1 cellular context compared by ENCODE assay signal in genomic region chr1:205321109-205321958, GRCh38.
A peak's percentile ranks its signal among the peaks of the same experiment; 100 is the strongest.
TF ChIP-seq lines count a peak whose summit lies in the region.

Gene NUAK2 (minus strand): TSS chr1:205321745. CDS start chr1:205321628, 117 bp downstream.

TF ChIP-seq in K562, 482 proteins besides CTCF, POLR2A, EP300 and RAD21 (continued from another document):
- TF ChIP-seq MYNN (IDR thresholded peaks at IDR 0.05) (no peak), MYNN (CRISPR knock-in tag; IDR thresholded peaks at IDR 0.05) (no peak), ZNF511 (CRISPR knock-in tag; IDR thresholded peaks at IDR 0.05) (peak; percentile 97), MBD2 (IDR thresholded peaks at IDR 0.05; ENCODE audit: borderline replicate concordance, low read depth) (no peak), ZNF274 (IDR thresholded peaks at IDR 0.05; ENCODE audit: borderline replicate concordance, low read depth, low read length) (no peak), HSF4 (CRISPR knock-in tag; IDR thresholded peaks at IDR 0.05; ENCODE audit: borderline replicate concordance) (no peak), CBX3 (IDR thresholded peaks at IDR 0.05; ENCODE audit: borderline replicate concordance in 1 of 2, low read length in 2 of 2) (peak in 1 of 2 experiments; percentile 28; a peak in 1 of 3 replicates), RNF219 (CRISPR knock-in tag; IDR thresholded peaks at IDR 0.05) (no peak), NR2C2 (CRISPR knock-in tag; IDR thresholded peaks at IDR 0.05) (peak; percentile 80), NR2C2 (tag; IDR thresholded peaks at IDR 0.05) (no peak), GABPA (tag; conservative IDR thresholded peaks at IDR 0.05; ENCODE audit: low read depth) (no peak), VEZF1 (CRISPR knock-in tag; IDR thresholded peaks at IDR 0.05) (0 out of 2 replicates have a peak, but pooled peaks have one; percentile 34), DACH1 (IDR thresholded peaks at IDR 0.05; ENCODE audit: partially characterized antibody) (no peak), HDAC3 (IDR thresholded peaks at IDR 0.05; ENCODE audit: borderline replicate concordance, partially characterized antibody) (no peak), GTF2B (IDR thresholded peaks at IDR 0.05; ENCODE audit: extremely low read depth, insufficient read length) (no peak), CREB5 (CRISPR knock-in tag; IDR thresholded peaks at IDR 0.05) (no peak), HES1 (IDR thresholded peaks at IDR 0.05; ENCODE audit: low read depth) (peak; percentile 19; the same call in 1 of the 2 replicates), TEAD2 (tag; IDR thresholded peaks at IDR 0.05) (no peak), ZBTB8A (IDR thresholded peaks at IDR 0.05; ENCODE audit: partially characterized antibody) (no peak), MBD1 (CRISPR knock-in tag; IDR thresholded peaks at IDR 0.05) (peak; percentile 94; the same call in 1 of the 2 replicates), SAP30 (IDR thresholded peaks at IDR 0.05; ENCODE audit: borderline replicate concordance, insufficient read depth, low read depth, low read length, poor library complexity, severe bottlenecking) (no peak), ZNF280B (CRISPR knock-in tag; IDR thresholded peaks at IDR 0.05) (no peak), ARID4B (CRISPR knock-in tag; IDR thresholded peaks at IDR 0.05) (peak; percentile 68), HLTF (IDR thresholded peaks at IDR 0.05) (no peak), SRSF1 (IDR thresholded peaks at IDR 0.05; ENCODE audit: low read depth, low read length) (no peak), GATAD2A (IDR thresholded peaks at IDR 0.05) (0 out of 2 replicates have a peak, but pooled peaks have one; percentile 53), ZNF586 (CRISPR knock-in tag; conservative IDR thresholded peaks at IDR 0.05) (no peak), CAMTA2 (CRISPR knock-in tag; conservative IDR thresholded peaks at IDR 0.05) (0 out of 2 replicates have a peak, but pooled peaks have one; percentile 7), RBM22 (IDR thresholded peaks at IDR 0.05; ENCODE audit: low read depth, low read length, poor library complexity, severe bottlenecking) (no peak), FOXM1 (IDR thresholded peaks at IDR 0.05; ENCODE audit: low read depth) (no peak), FOXM1 (CRISPR knock-in tag; IDR thresholded peaks at IDR 0.05; ENCODE audit: low read depth) (peak; percentile 60; the same call in 1 of the 2 replicates), LCOR (CRISPR knock-in tag; IDR thresholded peaks at IDR 0.05) (0 out of 2 replicates have a peak, but pooled peaks have one; percentile 41), TBP (optimal IDR thresholded peaks at IDR 0.05; ENCODE audit: low read depth, low read length) (no peak), NONO (IDR thresholded peaks at IDR 0.05; ENCODE audit: low read depth in 2 of 2, low read length in 1 of 2) (peak in 1 of 2 experiments; percentile 86; a peak in 1 of 4 replicates), MEF2D (tag; conservative IDR thresholded peaks at IDR 0.05; ENCODE audit: low read depth) (no peak), SIX5 (IDR thresholded peaks at IDR 0.05; ENCODE audit: borderline replicate concordance in 1 of 2, insufficient read depth in 1 of 2, low read depth in 1 of 2, low read length in 2 of 2) (no peak), PHB2 (IDR thresholded peaks at IDR 0.05; ENCODE audit: low read depth) (no peak), ZKSCAN8 (CRISPR knock-in tag; IDR thresholded peaks at IDR 0.05) (no peak), NFXL1 (CRISPR knock-in tag; IDR thresholded peaks at IDR 0.05) (no peak), ZNF224 (CRISPR knock-in tag; IDR thresholded peaks at IDR 0.05) (peak; percentile 89), BCOR (IDR thresholded peaks at IDR 0.05) (no peak), HOMEZ (CRISPR knock-in tag; IDR thresholded peaks at IDR 0.05) (no peak), BRD4 (IDR thresholded peaks at IDR 0.05) (no peak), HBP1 (CRISPR knock-in tag; IDR thresholded peaks at IDR 0.05) (no peak), NCOA6 (IDR thresholded peaks at IDR 0.05) (no peak)
